Comparison of ENCODE assay signal across 1 cellular context in the genomic region with DNA sequence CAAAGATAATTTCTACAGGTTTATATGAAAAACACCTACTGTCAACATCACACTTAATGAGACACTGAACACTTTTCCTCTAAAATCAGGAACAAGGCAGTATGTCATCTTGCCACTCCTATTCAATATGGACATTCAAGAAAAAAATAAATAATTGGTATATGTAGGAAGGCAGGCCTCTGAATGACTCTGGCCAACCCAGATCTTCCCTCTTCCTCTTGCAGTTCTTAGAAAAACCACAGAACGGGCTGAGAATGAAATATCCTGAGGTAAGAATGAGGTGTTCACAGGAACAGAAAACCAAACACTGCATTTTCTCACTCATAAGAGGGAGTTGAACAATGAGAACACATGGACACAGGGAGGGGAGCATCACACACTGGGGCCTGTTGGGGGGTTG.
TF ChIP-seq lines count a peak whose summit lies in the region.

No MANE protein-coding gene starts in this region.

TF ChIP-seq in GM23338, 12 proteins besides CTCF, POLR2A, EP300 and RAD21:
- TF ChIP-seq ZNF462 (CRISPR knock-in tag; IDR thresholded peaks at IDR 0.05) (no peak), STAT1 (IDR thresholded peaks at IDR 0.05; ENCODE audit: unreplicated experiment) (no peak)
